ENCODE assay signal across 26 cellular contexts in the genomic region with DNA sequence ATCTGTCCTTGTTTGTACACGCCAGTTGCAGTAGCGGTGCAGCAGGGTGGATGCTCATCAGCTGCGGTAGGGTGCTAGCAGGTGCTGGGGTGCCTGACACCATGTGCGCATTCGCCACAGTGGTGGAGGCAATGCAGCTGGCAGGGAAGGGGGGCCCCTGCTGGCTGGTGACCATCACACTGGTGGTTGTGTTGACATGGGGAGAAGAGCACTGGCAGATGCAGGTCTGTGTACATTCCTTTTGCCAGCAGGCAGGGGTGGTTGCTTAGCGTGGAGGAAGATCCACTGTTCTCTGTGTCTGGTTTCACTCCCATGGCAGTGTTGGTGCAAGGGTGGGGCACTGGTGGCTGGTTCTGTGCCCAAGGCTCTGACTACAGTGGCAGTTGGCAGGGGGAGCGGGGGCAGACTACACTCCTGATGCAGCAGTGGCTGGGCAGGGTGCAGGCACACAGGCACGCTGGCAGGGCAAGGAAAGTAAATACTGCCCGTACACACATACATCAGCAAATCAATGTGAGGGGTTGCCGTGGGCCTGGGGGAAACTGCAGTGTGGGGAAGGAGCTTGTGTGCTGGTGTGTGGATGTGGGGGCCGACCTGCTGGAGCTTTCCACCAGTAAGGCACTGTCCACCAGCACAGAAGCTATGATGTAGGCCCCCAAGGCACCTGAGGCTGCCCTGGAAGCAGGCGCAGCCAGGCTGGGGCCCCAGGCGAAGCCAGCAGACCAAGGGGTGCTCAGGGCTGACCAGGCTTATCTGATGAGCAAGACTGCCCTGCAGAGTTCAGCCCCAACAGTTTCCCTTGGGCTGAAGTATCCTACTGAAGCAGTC.
DNase-seq lines count a peak whose midpoint lies in the region; ATAC-seq and TF ChIP-seq lines count a peak whose summit lies in the region.
"Had no signal": no experiment of that assay in that cellular context is flagged by ENCODE, and none has a peak within 500 bp of the region (broad histone marks: within the 10 kb centered on the region; RNA-seq: fewer than 3 reads in every experiment).

No MANE protein-coding gene starts in this region.

- no peak for TF ChIP-seq CTCF in GM13976 (IDR thresholded peaks at IDR 0.05; ENCODE audit: borderline replicate concordance, control extremely low read depth, extremely low read depth, insufficient read depth, missing control alignments)
- TF ChIP-seq CTCF in esophagus muscularis mucosa (IDR thresholded peaks at IDR 0.05), result no peak

- no peak for TF ChIP-seq POLR2A in esophagus muscularis mucosa (IDR thresholded peaks at IDR 0.05; ENCODE audit: low read depth)

- 93% methylated on average over 7 of the region's 13 CpGs for WGBS in esophagus muscularis mucosa

- H3K9me3 ChIP-seq in esophagus muscularis mucosa, result peaks cover 0 to 13% (median 5%) of the 10 kb centered on the region in 4 donors
- H3K9me3 ChIP-seq: testis had no signal

- intact Hi-C loops in esophagus muscularis mucosa (cut with DNase I), result no loop called here
- intact Hi-C loops in activated T-helper 2 cell treated with anti-CD3 and anti-CD28 coated beads, Interferon-gamma antibody, Interleukin-2, Interleukin-4, amounts not matched to agents 10 μg/mL and 5 μg/mL and 100 μg/mL, durations not matched to agents 14 hours and 24 hours and 36 hours (cut with micrococcal nuclease), result no loop called here

- DNase-seq in AG08395 (ENCODE audit: low spot score) (peak; percentile 0), GM13976 (ENCODE audit: low spot score) (peak; percentile 17), esophagus muscularis mucosa (ENCODE audit: extremely low spot score) (peak; percentile 60), myocyte (ENCODE audit: low read depth) (peak; percentile 90), NCI-H1048 (lab: John Stamatoyannopoulos, UW) (no peak), NCI-H524 treated with DMSO at 0.1 percent for 48 hours (lab: John Stamatoyannopoulos, UW) (no peak)
- no peak for DNase-seq in activated T-helper 2 cell treated with anti-CD3 and anti-CD28 coated beads, Interferon-gamma antibody, Interleukin-2, Interleukin-4, amounts not matched to agents 10 μg/mL and 5 μg/mL and 100 μg/mL, durations not matched to agents 14 hours and 24 hours and 36 hours (ENCODE audit: low spot score)
- DNase-seq: activated CD4-positive, alpha-beta memory T cell treated with anti-CD3 and anti-CD28 coated beads for 36 hours; activated CD4-positive, CD25-positive, alpha-beta regulatory T cell; activated naive CD4-positive, alpha-beta T cell treated with Interleukin-2 at 50 U/mL for 16 hours; activated T-cell treated with anti-CD3 and anti-CD28 coated beads, Interleukin-2, amount 50 U/mL, for 4 hours; amniotic stem cell; GDM1; glutamatergic neuron; NCI-H187; NCI-H446; RPMI8226; stimulated activated CD4-positive, alpha-beta T cell treated with anti-CD3 and anti-CD28 coated beads, Interleukin-2, amount 100 ng/mL, for 48 hours; stimulated activated naive CD4-positive, alpha-beta T cell; T-helper 9 cell; testis had no signal

- H3K36me3 ChIP-seq in esophagus muscularis mucosa, result no peaks in the 10 kb centered on the region

- TF ChIP-seq EP300 in esophagus muscularis mucosa (IDR thresholded peaks at IDR 0.05), result no peak

- peaks cover 18% of the 10 kb centered on the region for H3K27me3 Mint-ChIP-seq in activated T-helper 2 cell treated with anti-CD3 and anti-CD28 coated beads, Interferon-gamma antibody, Interleukin-2, Interleukin-4, amounts not matched to agents 10 μg/mL and 5 μg/mL and 100 μg/mL, durations not matched to agents 14 hours and 24 hours and 36 hours (ENCODE audit: low read depth)

- H3K9me3 Mint-ChIP-seq in activated T-helper 2 cell treated with anti-CD3 and anti-CD28 coated beads, Interferon-gamma antibody, Interleukin-2, Interleukin-4, amounts not matched to agents 10 μg/mL and 5 μg/mL and 100 μg/mL, durations not matched to agents 14 hours and 24 hours and 36 hours, result peaks cover 8% of the 10 kb centered on the region

- no peak overlapping the region for H3K27ac ChIP-seq in esophagus muscularis mucosa (replicated peaks in 1 of 4)
- H3K27ac ChIP-seq: C4-2B, KMS-11, testis had no signal

- H3K4me3 ChIP-seq in esophagus muscularis mucosa, result no peak overlapping the region
- H3K4me3 ChIP-seq: smooth muscle cell, testis had no signal

- H3K4me1 ChIP-seq in esophagus muscularis mucosa, result peaks cover 6 to 18% (median 9%) of the 10 kb centered on the region in 4 donors
- H3K4me1 ChIP-seq: testis had no signal

- H3K27me3 ChIP-seq in esophagus muscularis mucosa, result peaks cover 0 to 18% (median 0%) of the 10 kb centered on the region in 4 donors
- H3K27me3 ChIP-seq: testis had no signal

- no peak overlapping the region for H3K27ac Mint-ChIP-seq in activated T-helper 2 cell treated with anti-CD3 and anti-CD28 coated beads, Interferon-gamma antibody, Interleukin-2, Interleukin-4, amounts not matched to agents 10 μg/mL and 5 μg/mL and 100 μg/mL, durations not matched to agents 14 hours and 24 hours and 36 hours
- H3K27ac Mint-ChIP-seq: activated CD4-positive, alpha-beta memory T cell treated with anti-CD3 and anti-CD28 coated beads for 36 hours had no signal

- H3K4me3 Mint-ChIP-seq in activated T-helper 2 cell treated with anti-CD3 and anti-CD28 coated beads, Interferon-gamma antibody, Interleukin-2, Interleukin-4, amounts not matched to agents 10 μg/mL and 5 μg/mL and 100 μg/mL, durations not matched to agents 14 hours and 24 hours and 36 hours (ENCODE audit: low read depth), result no peak overlapping the region
- H3K4me3 Mint-ChIP-seq: activated CD4-positive, alpha-beta memory T cell treated with anti-CD3 and anti-CD28 coated beads for 36 hours; activated T-cell treated with anti-CD3 and anti-CD28 coated beads, Interleukin-2, amount 50 U/mL, for 4 hours; neural crest cell had no signal

- peaks cover 6% of the 10 kb centered on the region for H3K4me1 Mint-ChIP-seq in activated T-helper 2 cell treated with anti-CD3 and anti-CD28 coated beads, Interferon-gamma antibody, Interleukin-2, Interleukin-4, amounts not matched to agents 10 μg/mL and 5 μg/mL and 100 μg/mL, durations not matched to agents 14 hours and 24 hours and 36 hours (ENCODE audit: low read depth)

- in situ Hi-C loops in GM13976 (cut with MboI; ENCODE audit: low sequenced_read_pairs, unreplicated experiment), result no loop called here

- ATAC-seq in HG03175 (IDR thresholded peaks at IDR 0.05; ENCODE audit: unreplicated experiment), result no peak
- ATAC-seq: activated T-cell treated with anti-CD3 and anti-CD28 coated beads, Interleukin-2, amount 50 U/mL, for 4 hours had no signal

- no peaks in the 10 kb centered on the region for H3K36me3 Mint-ChIP-seq in activated T-helper 2 cell treated with anti-CD3 and anti-CD28 coated beads, Interferon-gamma antibody, Interleukin-2, Interleukin-4, amounts not matched to agents 10 μg/mL and 5 μg/mL and 100 μg/mL, durations not matched to agents 14 hours and 24 hours and 36 hours (ENCODE audit: low read depth)
- H3K36me3 Mint-ChIP-seq: activated CD4-positive, alpha-beta memory T cell treated with anti-CD3 and anti-CD28 coated beads for 36 hours had no signal

Comparison
In these comparisons a context has a peak if more than half of its experiments do, and no peak if none do; other contexts are left out.
1. DNase-seq: peak in AG08395 (single experiment), GM13976 (single experiment), esophagus muscularis mucosa (single experiment) and myocyte (single experiment); none in activated T-helper 2 cell treated with anti-CD3 and anti-CD28 coated beads, Interferon-gamma antibody, Interleukin-2, Interleukin-4, amounts not matched to agents 10 μg/mL and 5 μg/mL and 100 μg/mL, durations not matched to agents 14 hours and 24 hours and 36 hours (single experiment), NCI-H1048 (single experiment) and NCI-H524 treated with DMSO at 0.1 percent for 48 hours (single experiment).